1 cellular context compared by ENCODE assay signal in the genomic region with DNA sequence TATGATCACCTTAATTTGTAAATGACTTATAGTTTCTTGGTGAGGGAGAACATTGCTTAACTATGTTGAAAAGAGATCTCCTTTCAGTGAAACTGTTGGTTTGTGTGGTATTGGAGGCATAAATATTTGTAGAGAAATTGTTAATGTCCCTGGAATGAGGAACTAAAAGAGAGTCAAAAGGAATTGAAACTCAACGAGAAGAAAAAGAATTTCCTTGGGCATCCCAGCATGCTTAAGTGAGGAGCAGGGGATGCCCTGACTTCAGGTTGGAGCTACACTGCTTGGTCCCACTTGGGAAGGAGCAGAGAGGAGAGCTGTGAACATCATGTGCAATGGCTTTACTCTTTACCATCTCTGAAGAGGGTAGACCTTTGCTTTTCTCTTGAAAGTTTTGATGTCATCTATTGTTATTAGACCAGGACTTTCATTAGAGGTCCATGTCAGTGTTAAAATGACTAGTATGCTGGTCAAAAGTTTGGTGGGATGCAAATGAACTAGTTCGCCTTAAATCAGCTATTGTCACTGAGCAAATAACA.
A peak's percentile ranks its signal among the peaks of the same experiment; 100 is the strongest.
TF ChIP-seq lines count a peak whose summit lies in the region.

No MANE protein-coding gene starts in this region.

TF ChIP-seq in IMR-90, 13 proteins besides CTCF, POLR2A, EP300 and RAD21:
- TF ChIP-seq RFX5 (IDR thresholded peaks at IDR 0.05; ENCODE audit: low read depth, low read length) (no peak), CEBPB (IDR thresholded peaks at IDR 0.05; ENCODE audit: low read depth, low read length) (peak; percentile 40; the same call in 1 of the 2 replicates)
